In genomic region chr19:7915250-7916136, GRCh38 we compare ENCODE assay signal across 9 cellular contexts. TPM values are rescaled to one million over a fixed set of nuclear protein-coding genes. Genes with fewer than 3 reads are reported as not detected.
DNase-seq lines count a peak whose midpoint lies in the region; ATAC-seq and TF ChIP-seq lines count a peak whose summit lies in the region.
"Had no signal": no experiment of that assay in that cellular context is flagged by ENCODE, and none has a peak within 500 bp of the region (broad histone marks: within the 10 kb centered on the region; RNA-seq: fewer than 3 reads in every experiment).

No MANE protein-coding gene starts in this region.

- H3K9me3 ChIP-seq in CD4-positive, alpha-beta T cell (ENCODE audit: control insufficient read depth, low read length) = no peaks in the 10 kb centered on the region
- H3K9me3 ChIP-seq in HUES64 (ENCODE audit: insufficient read depth, low read depth, low read length) = no peaks in the 10 kb centered on the region

- no peak for ATAC-seq in CD4-positive, alpha-beta T cell (ENCODE audit: poor library complexity)
- ATAC-seq in central memory CD8-positive, alpha-beta T cell (replicated peaks; ENCODE audit: extremely low read depth, poor library complexity, severe bottlenecking) = no peak
- ATAC-seq in HG03045 (IDR thresholded peaks at IDR 0.05; ENCODE audit: unreplicated experiment) (no peak), GM19463 (IDR thresholded peaks at IDR 0.05; ENCODE audit: unreplicated experiment) (no peak)

- H3K9ac ChIP-seq in HUES64 (ENCODE audit: low read depth, low read length) = no peak overlapping the region

- intact Hi-C loops in CD4-positive, alpha-beta T cell (cut with DNase I, micrococcal nuclease) = no loop called here

- TF ChIP-seq CTCF in CD4-positive, alpha-beta T cell (IDR thresholded peaks at IDR 0.05) = no peak
- no peak for TF ChIP-seq CTCF in neural crest cell (conservative IDR thresholded peaks at IDR 0.05)

- CTCF ChIA-PET in CD4-positive, alpha-beta T cell (lab: Charles Lee) = interaction anchor here (0.7 to 1.3 kb wide), 4 partner anchors 12 to 87 kb away, joined by 3 to 4 read pairs (median 3); partner anchors contain the start of gene MAP2K7

- DNase-seq in CD4-positive, alpha-beta T cell = no peak
- no peak for DNase-seq in central memory CD8-positive, alpha-beta T cell (ENCODE audit: low spot score in 2 of 2)
- DNase-seq in neural crest cell (ENCODE audit: low read depth, low spot score) (no peak), SHP77 (lab: John Stamatoyannopoulos, UW) (no peak), NCI-H1436 treated with DMSO at 0.1 percent for 48 hours (lab: John Stamatoyannopoulos, UW) (no peak)
- DNase-seq: NCI-H748 treated with DMSO at 0.1 percent for 48 hours had no signal

- no peaks in the 10 kb centered on the region for H3K9me3 Mint-ChIP-seq in CD4-positive, alpha-beta T cell
- H3K9me3 Mint-ChIP-seq in central memory CD8-positive, alpha-beta T cell = no peaks in the 10 kb centered on the region
- no peaks in the 10 kb centered on the region for H3K9me3 Mint-ChIP-seq in neural crest cell

- H3K4me3 ChIP-seq in HUES64 (ENCODE audit: low read length) = peak overlapping the region; percentile 56

- peaks cover 25% of the 10 kb centered on the region for H3K4me1 Mint-ChIP-seq in CD4-positive, alpha-beta T cell (ENCODE audit: low read depth)
- peaks cover 27% of the 10 kb centered on the region for H3K4me1 Mint-ChIP-seq in central memory CD8-positive, alpha-beta T cell
- H3K4me1 Mint-ChIP-seq in neural crest cell = peaks cover 18% of the 10 kb centered on the region

- peaks cover 21% of the 10 kb centered on the region for H3K36me3 ChIP-seq in HUES64 (ENCODE audit: insufficient read depth, low read length)

- H3K4me3 Mint-ChIP-seq in CD4-positive, alpha-beta T cell = peak overlapping the region; percentile 48
- peak overlapping the region; percentile 65 for H3K4me3 Mint-ChIP-seq in central memory CD8-positive, alpha-beta T cell
- H3K4me3 Mint-ChIP-seq in neural crest cell = peak overlapping the region; percentile 81

- H3K27ac Mint-ChIP-seq in CD4-positive, alpha-beta T cell = peak overlapping the region; percentile 46
- H3K27ac Mint-ChIP-seq in central memory CD8-positive, alpha-beta T cell (ENCODE audit: low read depth) = peak overlapping the region; percentile 75
- no peak overlapping the region for H3K27ac Mint-ChIP-seq in neural crest cell (ENCODE audit: unreplicated experiment)

- no peak overlapping the region for H3K27ac ChIP-seq in CD4-positive, alpha-beta T cell (ENCODE audit: low read depth, low read length)
- H3K27ac ChIP-seq in HUES64 (ENCODE audit: low read depth, low read length) = no peak overlapping the region

- peaks cover 5% of the 10 kb centered on the region; the same call in 1 of the 2 replicates for H3K4me1 ChIP-seq in HUES64 (ENCODE audit: insufficient read depth, low read length)

- 62% methylated on average over 26 of the region's 26 CpGs for WGBS in HUES64

- POLR2A ChIA-PET in CD4-positive, alpha-beta T cell (lab: Charles Lee) = interaction anchor here (0.6 to 7.7 kb wide), 5 partner anchors 12 to 53 kb away, joined by 3 to 116 read pairs (median 4); partner anchors contain the start of genes MAP2K7 and TIMM44

- H3K27me3 Mint-ChIP-seq in CD4-positive, alpha-beta T cell = peaks cover 39% of the 10 kb centered on the region
- peaks cover 22% of the 10 kb centered on the region for H3K27me3 Mint-ChIP-seq in central memory CD8-positive, alpha-beta T cell
- H3K27me3 Mint-ChIP-seq in neural crest cell (ENCODE audit: low read depth) = peaks cover 65% of the 10 kb centered on the region

- peaks cover 35% of the 10 kb centered on the region for H3K27me3 ChIP-seq in CD4-positive, alpha-beta T cell (ENCODE audit: control insufficient read depth, insufficient read depth, low read length)
- H3K27me3 ChIP-seq in HUES64 (ENCODE audit: insufficient read depth, low read length) = peaks cover 49% of the 10 kb centered on the region

- peaks cover 26% of the 10 kb centered on the region for H3K36me3 Mint-ChIP-seq in CD4-positive, alpha-beta T cell (ENCODE audit: low read depth)
- H3K36me3 Mint-ChIP-seq in central memory CD8-positive, alpha-beta T cell (ENCODE audit: insufficient read depth) = peaks cover 32% of the 10 kb centered on the region
- H3K36me3 Mint-ChIP-seq in neural crest cell (ENCODE audit: low read depth) = no peaks in the 10 kb centered on the region

RNA-seq across cellular contexts. Expression of gene TGFBR3L, which starts 0.9 kb away (rescaled TPM):
- 1 to 10 TPM; 1.1 to 1.2 TPM for total RNA-seq in CD4-positive, alpha-beta T cell
- polyA plus RNA-seq in HUES64 (2013, experiment 1 of 2) = 0.40 TPM
- 1.5 TPM for polyA plus RNA-seq in HUES64 (2013, experiment 2 of 2)
- 0.32 and 0.44 TPM in 2 replicates for total RNA-seq in neural crest cell

RNA-seq across cellular contexts. Expression of gene SNAPC2, which starts 4.6 kb away (rescaled TPM):
- total RNA-seq in CD4-positive, alpha-beta T cell = 10 to 100 TPM in 1 of 2 experiments, 1 to 10 TPM in 1; 9.9 to 10.9 TPM
- 16.9 TPM for polyA plus RNA-seq in HUES64 (2013, experiment 1 of 2)
- 22.9 TPM for polyA plus RNA-seq in HUES64 (2013, experiment 2 of 2)
- total RNA-seq in neural crest cell = 19.1 and 19.5 TPM in 2 replicates

RNA-seq across cellular contexts. Expression of gene CTXN1, which starts 10.4 kb away (rescaled TPM):
- total RNA-seq in CD4-positive, alpha-beta T cell = not detected
- 64.0 TPM for polyA plus RNA-seq in HUES64 (2013, experiment 1 of 2)
- 68.7 TPM for polyA plus RNA-seq in HUES64 (2013, experiment 2 of 2)
- total RNA-seq in neural crest cell = 129 and 130 TPM in 2 replicates

RNA-seq across cellular contexts. Expression of gene MAP2K7, which starts 11.8 kb away (rescaled TPM):
- total RNA-seq in CD4-positive, alpha-beta T cell = 10 to 100 TPM; 81.7 to 82.3 TPM
- 29.0 TPM for polyA plus RNA-seq in HUES64 (2013, experiment 1 of 2)
- polyA plus RNA-seq in HUES64 (2013, experiment 2 of 2) = 24.5 TPM
- 48.1 and 50.7 TPM in 2 replicates for total RNA-seq in neural crest cell

RNA-seq across cellular contexts. Expression of gene LRRC8E, which starts 27.2 kb away (rescaled TPM):
- not detected for total RNA-seq in CD4-positive, alpha-beta T cell
- polyA plus RNA-seq in HUES64 (2013, experiment 1 of 2) = 1.3 TPM
- 1.4 TPM for polyA plus RNA-seq in HUES64 (2013, experiment 2 of 2)
- 0.51 and 1.0 TPM in 2 replicates for total RNA-seq in neural crest cell

Comparison
In these comparisons a context has a peak if more than half of its experiments do, and no peak if none do; other contexts are left out.
1. RNA of gene CTXN1, which starts 10.4 kb away (total RNA-seq): 129 to 130 TPM in neural crest cell; not detected in CD4-positive, alpha-beta T cell; every median in the first group is over 100 times any median in the second.
2. Peak in every context shown above with its lines, with median percentiles within 50 percentile points of each other: H3K4me3 Mint-ChIP-seq.